In genomic region chr21:39451332-39452206, GRCh38 we compare ENCODE assay signal across 9 cellular contexts. TPM values are rescaled to one million over a fixed set of nuclear protein-coding genes. Genes with fewer than 3 reads are reported as not detected.
DNase-seq lines count a peak whose midpoint lies in the region; ATAC-seq, FAIRE-seq and TF ChIP-seq lines count a peak whose summit lies in the region.
"Had no signal": no experiment of that assay in that cellular context is flagged by ENCODE, and none has a peak within 500 bp of the region (broad histone marks: within the 10 kb centered on the region; RNA-seq: fewer than 3 reads in every experiment).

SH3BGR (plus strand) TSS chr21:39451970; CDS start chr21:39452097, 127 bp downstream.

- TF ChIP-seq CTCF in Peyer's patch (IDR thresholded peaks at IDR 0.05) = no peak

- peak; percentile 91 to 92 for ATAC-seq in left cardiac atrium
- ATAC-seq: activated CD8-positive, alpha-beta T cell treated with anti-CD3 and anti-CD28 coated beads for 36 hours had no signal

- peak within 1 kb of the TSS; percentile 63; the same call in 1 of the 2 replicates for H3K9ac ChIP-seq in ES-I3 (ENCODE audit: low read depth, low read length)

- no peaks in the 10 kb centered on the region for H3K9me3 Mint-ChIP-seq in activated T-cell treated with anti-CD3 and anti-CD28 coated beads, Interleukin-2, amount 50 U/mL, for 24 hours
- H3K9me3 Mint-ChIP-seq: activated CD8-positive, alpha-beta T cell treated with anti-CD3 and anti-CD28 coated beads for 36 hours had no signal

- H3K9me3 ChIP-seq in ES-I3 (ENCODE audit: control insufficient read depth, insufficient read depth, low read length) (no peaks in the 10 kb centered on the region), Peyer's patch (no peaks in the 10 kb centered on the region)

- intact Hi-C loops in left cardiac atrium (cut with DNase I) = no loop called here

- H3K36me3 Mint-ChIP-seq in activated T-cell treated with anti-CD3 and anti-CD28 coated beads, Interleukin-2, amount 50 U/mL, for 24 hours (ENCODE audit: low read depth) = no peaks in the 10 kb centered on the region

- H3K27ac Mint-ChIP-seq in activated T-cell treated with anti-CD3 and anti-CD28 coated beads, Interleukin-2, amount 50 U/mL, for 24 hours = no peak within 1 kb of the TSS
- H3K27ac Mint-ChIP-seq: activated CD8-positive, alpha-beta T cell treated with anti-CD3 and anti-CD28 coated beads for 36 hours had no signal

- H3K27me3 Mint-ChIP-seq in activated T-cell treated with anti-CD3 and anti-CD28 coated beads, Interleukin-2, amount 50 U/mL, for 24 hours = no peaks in the 10 kb centered on the region
- H3K27me3 Mint-ChIP-seq: activated CD8-positive, alpha-beta T cell treated with anti-CD3 and anti-CD28 coated beads for 36 hours had no signal

- FAIRE-seq in frontal cortex (lab: Jason Lieb, UNC) = no peak

- peak within 1 kb of the TSS in 1 of 4 donors; percentile 37 for H3K27ac ChIP-seq in Peyer's patch

- no peaks in the 10 kb centered on the region for H3K27me3 ChIP-seq in Peyer's patch

- H3K4me3 ChIP-seq in Peyer's patch = no peak within 1 kb of the TSS

- no peak within 1 kb of the TSS for H3K4me3 Mint-ChIP-seq in activated T-cell treated with anti-CD3 and anti-CD28 coated beads, Interleukin-2, amount 50 U/mL, for 24 hours
- H3K4me3 Mint-ChIP-seq: activated CD8-positive, alpha-beta T cell treated with anti-CD3 and anti-CD28 coated beads for 36 hours had no signal

- H3K36me3 ChIP-seq in ES-I3 (ENCODE audit: insufficient read depth, low read length) = no peaks in the 10 kb centered on the region
- no peaks in the 10 kb centered on the region for H3K36me3 ChIP-seq in Peyer's patch

- peaks cover 6% of the 10 kb centered on the region for H3K4me1 Mint-ChIP-seq in activated T-cell treated with anti-CD3 and anti-CD28 coated beads, Interleukin-2, amount 50 U/mL, for 24 hours (ENCODE audit: low read depth)

- DNase-seq in amygdala (lab: John Stamatoyannopoulos, UW) = peak in 39 of 56 donors; percentile 15 to 86 (median 47)
- DNase-seq in left cardiac atrium = peak; percentile 76
- peak; percentile 40 for DNase-seq in occipital lobe (lab: John Stamatoyannopoulos, UW)
- DNase-seq in activated T-cell treated with anti-CD3 and anti-CD28 coated beads, Interleukin-2, amount 50 U/mL, for 24 hours = no peak
- no peak for DNase-seq in central memory CD4-positive, alpha-beta T cell
- DNase-seq in Peyer's patch = no peak
- no peak for DNase-seq in frontal cortex (ENCODE audit: low spot score in 2 of 2)
- DNase-seq: activated CD8-positive, alpha-beta T cell treated with anti-CD3 and anti-CD28 coated beads for 36 hours had no signal

- H3K4me1 ChIP-seq in ES-I3 (ENCODE audit: insufficient read depth, low read length) = peaks cover 3% of the 10 kb centered on the region; the same call in 1 of the 2 replicates
- H3K4me1 ChIP-seq in Peyer's patch = no peaks in the 10 kb centered on the region

- TF ChIP-seq POLR2A in Peyer's patch (IDR thresholded peaks at IDR 0.05) = no peak

RNA-seq across cellular contexts. Expression of gene SH3BGR, which starts in this region (rescaled TPM):
- total RNA-seq in left cardiac atrium = 10 to 100 TPM; 62.3 to 66.6 TPM
- total RNA-seq in occipital lobe = 3.7 TPM
- 1 to 10 TPM in 1 of 4 donors, not detected in 3; 2.6 TPM for total RNA-seq in Peyer's patch
- 1.6 TPM for total RNA-seq in frontal cortex

Comparison
In these comparisons a context has a peak if more than half of its experiments do, and no peak if none do; other contexts are left out.
1. RNA of gene SH3BGR (total RNA-seq): 62.3 to 66.6 TPM in left cardiac atrium; 3.7 TPM in occipital lobe (single experiment), 2.6 TPM in Peyer's patch and 1.6 TPM in frontal cortex (single experiment); every median in the first group is over 10 times any median in the second.
2. DNase-seq: peak in amygdala (39 of 56), left cardiac atrium (single experiment) and occipital lobe (single experiment); none in activated T-cell treated with anti-CD3 and anti-CD28 coated beads, Interleukin-2, amount 50 U/mL, for 24 hours (single experiment), central memory CD4-positive, alpha-beta T cell (single experiment), Peyer's patch (0 of 3) and frontal cortex (0 of 2).